Comparison of ENCODE assay signal across 8 cellular contexts in the genomic region with DNA sequence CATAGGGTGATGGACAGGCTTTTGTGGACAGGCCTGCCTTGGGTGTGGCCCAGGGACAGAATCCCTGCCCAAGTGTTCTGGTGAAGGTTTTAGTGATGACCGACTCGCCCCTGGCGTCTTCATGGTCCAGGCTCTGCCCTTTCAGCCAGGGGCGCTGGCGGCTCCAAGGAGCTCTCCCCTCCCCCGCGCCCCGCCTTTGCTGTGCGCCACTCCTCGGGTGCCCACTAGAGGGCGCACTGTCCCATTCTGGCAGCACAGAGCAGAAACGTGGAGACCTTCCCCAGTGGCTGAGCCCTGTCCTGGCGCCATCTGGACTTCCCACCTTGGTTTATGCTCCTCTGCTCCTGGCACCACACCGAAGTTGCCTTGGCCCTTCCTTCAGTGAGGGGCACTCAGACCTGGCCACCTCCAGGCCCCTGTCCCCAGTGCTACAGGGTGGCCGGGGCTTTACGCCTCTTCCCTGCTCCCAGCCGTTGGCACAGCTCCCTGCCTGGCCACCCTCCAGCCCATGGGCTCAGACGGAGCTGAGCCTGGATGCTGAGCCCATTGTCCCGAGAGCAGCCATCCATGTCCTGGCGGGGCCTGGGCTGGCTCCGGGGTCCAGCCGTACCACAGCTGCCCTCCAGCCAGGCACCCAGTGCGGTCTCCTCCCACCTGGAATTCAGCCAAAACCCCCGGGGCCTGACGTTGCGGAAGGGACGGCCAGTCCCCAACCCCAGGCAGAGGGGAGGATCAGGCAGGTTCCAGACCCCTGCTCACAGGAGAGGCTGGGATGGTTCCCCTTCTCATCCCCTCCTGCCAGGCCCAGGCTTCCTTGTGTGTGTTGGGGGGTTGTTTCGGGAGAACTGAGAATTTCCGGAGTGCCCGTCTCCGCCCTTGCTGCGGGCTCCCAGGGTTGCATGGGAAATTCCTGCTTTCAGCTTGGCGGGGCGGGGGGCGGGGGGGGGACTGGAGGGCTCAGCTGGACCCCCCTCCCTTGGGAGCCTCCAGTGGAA.
DNase-seq lines count a peak whose midpoint lies in the region; ATAC-seq lines count a peak whose summit lies in the region.

No MANE protein-coding gene starts in this region.

- DNase-seq in NCI-H1436 (lab: John Stamatoyannopoulos, UW) = peak; percentile 73
- DNase-seq in NCI-H1436 treated with DMSO at 0.1 percent for 48 hours (lab: John Stamatoyannopoulos, UW) = no peak
- peak; percentile 94 to 97 for DNase-seq in NCI-H446 (lab: John Stamatoyannopoulos, UW)
- peak; percentile 94 for DNase-seq in activated CD4-positive, CD25-positive, alpha-beta regulatory T cell treated with anti-CD3 and anti-CD28 coated beads, Interleukin-2, amount 50 U/mL, for 72 hours
- DNase-seq in cerebellar cortex (ENCODE audit: low spot score) = peak; percentile 89
- peak; percentile 90 for DNase-seq in kidney glomerular epithelial cell (lab: John Stamatoyannopoulos, UW)
- DNase-seq in stimulated activated CD4-positive, alpha-beta T cell treated with anti-CD3 and anti-CD28 coated beads, Interleukin-1b, Interleukin-23, amount 100 ng/mL, for 24 hours (ENCODE audit: low read depth in 4 of 4, low spot score in 1 of 4) = peak; percentile 79 to 84 (median 82)

- ATAC-seq in HG03159 (IDR thresholded peaks at IDR 0.05; ENCODE audit: unreplicated experiment) = peak; percentile 46
